ENCODE assay signal across 8 cellular contexts in the genomic region with DNA sequence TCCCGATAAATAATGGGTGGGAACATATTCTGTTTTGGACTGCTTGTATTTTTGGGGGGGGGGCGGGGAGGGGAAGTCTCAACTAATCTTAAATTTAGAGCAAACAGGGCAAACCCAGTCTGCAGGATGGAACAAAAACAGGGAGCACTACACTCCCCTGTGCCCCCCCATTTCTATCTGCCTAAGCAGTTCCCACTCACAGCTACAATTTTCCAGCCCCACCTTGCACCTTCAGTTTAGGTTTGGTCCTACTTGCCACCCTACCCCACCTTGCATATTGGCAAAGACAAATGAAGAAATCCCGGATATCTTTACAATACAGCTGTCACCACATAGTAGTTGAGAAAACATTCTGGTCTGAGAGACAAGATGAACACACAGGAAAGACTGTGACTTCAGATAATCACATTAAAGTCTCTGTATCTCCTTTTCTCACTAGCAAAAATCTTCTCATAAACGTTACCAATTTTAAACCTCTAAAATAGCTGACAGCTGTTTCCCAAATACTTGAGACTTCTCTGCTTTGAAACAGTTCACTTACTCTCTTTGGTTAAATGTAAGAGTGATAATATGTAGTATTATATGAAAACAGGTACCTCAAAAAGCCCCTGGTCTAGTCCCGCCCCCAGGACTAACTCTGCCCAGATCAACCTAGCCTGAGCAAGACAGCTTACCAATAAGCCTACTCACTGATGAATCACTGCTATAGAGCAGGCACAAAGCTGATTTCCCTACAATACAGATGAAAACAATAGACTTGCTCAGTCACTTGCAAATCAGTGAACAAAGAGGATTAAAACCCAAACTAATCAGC. TPM values are rescaled to one million over a fixed set of nuclear protein-coding genes. Genes with fewer than 3 reads are reported as not detected.
DNase-seq lines count a peak whose midpoint lies in the region; ATAC-seq, FAIRE-seq and TF ChIP-seq lines count a peak whose summit lies in the region.

No MANE protein-coding gene starts in this region.

- peak overlapping the region; percentile 40 for H3K4me3 Mint-ChIP-seq in activated T-helper 1 cell treated with anti-CD3 and anti-CD28 coated beads, Interleukin-12 subunit alpha, Interleukin-12 subunit beta, Interleukin-2, Interleukin-4 antibody, amounts not matched to agents 30 ng/mL and 10 ng/mL and 1 ng/mL, durations not matched to agents 14 hours and 24 hours and 36 hours
- no peak overlapping the region for H3K4me3 Mint-ChIP-seq in CD14-positive monocyte

- FAIRE-seq in GM12892 (lab: Jason Lieb, UNC), result peak; percentile 46

- intact Hi-C loops in activated T-helper 1 cell treated with anti-CD3 and anti-CD28 coated beads, Interleukin-12 subunit alpha, Interleukin-12 subunit beta, Interleukin-2, Interleukin-4 antibody, amounts not matched to agents 30 ng/mL and 10 ng/mL and 1 ng/mL, durations not matched to agents 14 hours and 24 hours and 36 hours (cut with micrococcal nuclease), result no loop called here
- intact Hi-C loops in CD14-positive monocyte (cut with micrococcal nuclease), result no loop called here

- TF ChIP-seq POLR2A in GM12892 (IDR thresholded peaks at IDR 0.05; ENCODE audit: low read depth, low read length), result no peak

- H3K4me1 Mint-ChIP-seq in activated T-helper 1 cell treated with anti-CD3 and anti-CD28 coated beads, Interleukin-12 subunit alpha, Interleukin-12 subunit beta, Interleukin-2, Interleukin-4 antibody, amounts not matched to agents 30 ng/mL and 10 ng/mL and 1 ng/mL, durations not matched to agents 14 hours and 24 hours and 36 hours (ENCODE audit: low read depth), result peaks cover 29% of the 10 kb centered on the region
- peaks cover 14% of the 10 kb centered on the region for H3K4me1 Mint-ChIP-seq in CD14-positive monocyte

- H3K27ac Mint-ChIP-seq in activated T-helper 1 cell treated with anti-CD3 and anti-CD28 coated beads, Interleukin-12 subunit alpha, Interleukin-12 subunit beta, Interleukin-2, Interleukin-4 antibody, amounts not matched to agents 30 ng/mL and 10 ng/mL and 1 ng/mL, durations not matched to agents 14 hours and 24 hours and 36 hours, result peak overlapping the region; percentile 64
- H3K27ac Mint-ChIP-seq in CD14-positive monocyte, result peak overlapping the region in 3 of 7 donors; percentile 36 to 65 (median 48)

- ATAC-seq in HG03520 (IDR thresholded peaks at IDR 0.05; ENCODE audit: unreplicated experiment) (peak; percentile 47), HG02571 (IDR thresholded peaks at IDR 0.05; ENCODE audit: unreplicated experiment) (no peak), HG03045 (IDR thresholded peaks at IDR 0.05; ENCODE audit: unreplicated experiment) (no peak)

- H3K36me3 Mint-ChIP-seq in activated T-helper 1 cell treated with anti-CD3 and anti-CD28 coated beads, Interleukin-12 subunit alpha, Interleukin-12 subunit beta, Interleukin-2, Interleukin-4 antibody, amounts not matched to agents 30 ng/mL and 10 ng/mL and 1 ng/mL, durations not matched to agents 14 hours and 24 hours and 36 hours (ENCODE audit: low read depth), result peaks cover 14% of the 10 kb centered on the region
- peaks cover 21 to 24% of the 10 kb centered on the region in 2 donors for H3K36me3 Mint-ChIP-seq in CD14-positive monocyte

- no peak for DNase-seq in GM12892 (ENCODE audit: insufficient read length)
- no peak for DNase-seq in activated T-helper 1 cell treated with anti-CD3 and anti-CD28 coated beads, Interleukin-12 subunit alpha, Interleukin-12 subunit beta, Interleukin-2, Interleukin-4 antibody, amounts not matched to agents 30 ng/mL and 10 ng/mL and 1 ng/mL, durations not matched to agents 14 hours and 24 hours and 36 hours (ENCODE audit: low spot score)
- peak; percentile 26 to 36 for DNase-seq in stimulated activated CD4-positive, alpha-beta T cell treated with anti-CD3 and anti-CD28 coated beads, Interleukin-12 subunit alpha, Interleukin-12 subunit beta, amount 100 ng/mL, for 24 hours (ENCODE audit: low read depth in 2 of 2)
- DNase-seq in CD14-positive monocyte (ENCODE audit: low spot score), result no peak
- DNase-seq in NCI-H446 (lab: John Stamatoyannopoulos, UW), result no peak

- no peaks in the 10 kb centered on the region for H3K27me3 Mint-ChIP-seq in activated T-helper 1 cell treated with anti-CD3 and anti-CD28 coated beads, Interleukin-12 subunit alpha, Interleukin-12 subunit beta, Interleukin-2, Interleukin-4 antibody, amounts not matched to agents 30 ng/mL and 10 ng/mL and 1 ng/mL, durations not matched to agents 14 hours and 24 hours and 36 hours (ENCODE audit: insufficient read depth)
- H3K27me3 Mint-ChIP-seq in CD14-positive monocyte (ENCODE audit: low read depth in 3 of 3), result peaks cover 0 to 1% (median 0%) of the 10 kb centered on the region in 3 donors

- H3K9me3 Mint-ChIP-seq in activated T-helper 1 cell treated with anti-CD3 and anti-CD28 coated beads, Interleukin-12 subunit alpha, Interleukin-12 subunit beta, Interleukin-2, Interleukin-4 antibody, amounts not matched to agents 30 ng/mL and 10 ng/mL and 1 ng/mL, durations not matched to agents 14 hours and 24 hours and 36 hours, result no peaks in the 10 kb centered on the region
- no peaks in the 10 kb centered on the region for H3K9me3 Mint-ChIP-seq in CD14-positive monocyte

- no peak for TF ChIP-seq CTCF in CD14-positive monocyte (IDR thresholded peaks at IDR 0.05)

RNA-seq across cellular contexts. Expression of a gene that starts 5.2 kb away (rescaled TPM):
- polyA plus RNA-seq in GM12892 (2012; ENCODE audit: missing spikeins), result 11.3 TPM
- 36.7 and 42.8 TPM in 2 replicates for total RNA-seq in activated T-helper 1 cell treated with anti-CD3 and anti-CD28 coated beads, Interleukin-12 subunit alpha, Interleukin-12 subunit beta, Interleukin-2, Interleukin-4 antibody, amounts not matched to agents 30 ng/mL and 10 ng/mL and 1 ng/mL, durations not matched to agents 14 hours and 24 hours and 36 hours
- polyA plus RNA-seq in CD14-positive monocyte, result 1 to 10 TPM; 2.9 to 4.8 TPM

Comparison
In these comparisons a context has a peak if more than half of its experiments do, and no peak if none do; other contexts are left out.
1. DNase-seq: peak in stimulated activated CD4-positive, alpha-beta T cell treated with anti-CD3 and anti-CD28 coated beads, Interleukin-12 subunit alpha, Interleukin-12 subunit beta, amount 100 ng/mL, for 24 hours (2 of 2); none in GM12892 (single experiment), activated T-helper 1 cell treated with anti-CD3 and anti-CD28 coated beads, Interleukin-12 subunit alpha, Interleukin-12 subunit beta, Interleukin-2, Interleukin-4 antibody, amounts not matched to agents 30 ng/mL and 10 ng/mL and 1 ng/mL, durations not matched to agents 14 hours and 24 hours and 36 hours (single experiment), CD14-positive monocyte (single experiment) and NCI-H446 (0 of 2).